In the genomic region with DNA sequence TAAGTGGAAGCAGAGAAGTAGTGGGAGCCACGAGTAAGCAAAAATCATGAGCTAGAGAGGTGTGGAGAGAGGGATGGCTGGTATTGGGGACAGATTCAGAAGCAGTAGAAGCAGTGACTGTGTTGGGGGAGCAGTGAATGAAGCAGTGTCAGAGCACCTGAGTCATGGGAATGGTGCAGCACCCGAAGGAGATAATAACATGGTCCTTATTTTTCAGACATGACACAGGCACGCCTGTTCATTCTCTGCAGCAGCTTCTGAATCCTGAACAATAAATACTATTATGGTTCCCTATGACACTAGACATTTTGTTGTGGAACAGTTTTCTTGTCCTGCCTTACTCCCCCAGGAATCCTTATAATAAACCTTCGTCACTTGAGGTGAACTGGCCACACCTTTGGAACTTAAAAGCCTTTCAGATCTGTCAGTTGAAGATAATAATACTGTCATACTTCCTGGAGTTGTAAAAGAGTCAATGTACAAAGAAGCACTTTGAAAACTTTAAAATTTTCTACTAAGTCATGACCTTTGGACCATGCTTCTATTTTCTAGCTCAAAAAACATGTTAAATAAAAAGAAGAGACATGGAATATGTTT, we compare ENCODE assay signal across 1 cellular context.
TF ChIP-seq lines count a peak whose summit lies in the region.

No MANE protein-coding gene starts in this region.

TF ChIP-seq in IMR-90, 13 proteins besides CTCF, POLR2A, EP300 and RAD21:
- no peak for TF ChIP-seq MAFK (IDR thresholded peaks at IDR 0.05; ENCODE audit: low read depth, low read length)
- TF ChIP-seq MAZ (IDR thresholded peaks at IDR 0.05; ENCODE audit: borderline replicate concordance, low read depth, low read length): no peak
- TF ChIP-seq NFE2L2 (IDR thresholded peaks at IDR 0.05; ENCODE audit: low read depth, low read length): no peak
- TF ChIP-seq, protein P1, sequence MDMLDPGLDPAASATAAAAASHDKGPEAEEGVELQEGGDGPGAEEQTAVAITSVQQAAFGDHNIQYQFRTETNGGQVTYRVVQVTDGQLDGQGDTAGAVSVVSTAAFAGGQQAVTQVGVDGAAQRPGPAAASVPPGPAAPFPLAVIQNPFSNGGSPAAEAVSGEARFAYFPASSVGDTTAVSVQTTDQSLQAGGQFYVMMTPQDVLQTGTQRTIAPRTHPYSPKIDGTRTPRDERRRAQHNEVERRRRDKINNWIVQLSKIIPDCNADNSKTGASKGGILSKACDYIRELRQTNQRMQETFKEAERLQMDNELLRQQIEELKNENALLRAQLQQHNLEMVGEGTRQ (IDR thresholded peaks at IDR 0.05; ENCODE audit: low read depth, low read length): no peak
- no peak for TF ChIP-seq FOS (IDR thresholded peaks at IDR 0.05; ENCODE audit: low read depth, low read length)
- no peak for TF ChIP-seq RFX5 (IDR thresholded peaks at IDR 0.05; ENCODE audit: low read depth, low read length)
- no peak for TF ChIP-seq RCOR1 (IDR thresholded peaks at IDR 0.05; ENCODE audit: insufficient replicate concordance, low read length)
- no peak for TF ChIP-seq MXI1 (IDR thresholded peaks at IDR 0.05; ENCODE audit: borderline replicate concordance, low read depth, low read length)
- no peak for TF ChIP-seq CEBPB (IDR thresholded peaks at IDR 0.05; ENCODE audit: low read depth, low read length)
- TF ChIP-seq, protein P2, sequence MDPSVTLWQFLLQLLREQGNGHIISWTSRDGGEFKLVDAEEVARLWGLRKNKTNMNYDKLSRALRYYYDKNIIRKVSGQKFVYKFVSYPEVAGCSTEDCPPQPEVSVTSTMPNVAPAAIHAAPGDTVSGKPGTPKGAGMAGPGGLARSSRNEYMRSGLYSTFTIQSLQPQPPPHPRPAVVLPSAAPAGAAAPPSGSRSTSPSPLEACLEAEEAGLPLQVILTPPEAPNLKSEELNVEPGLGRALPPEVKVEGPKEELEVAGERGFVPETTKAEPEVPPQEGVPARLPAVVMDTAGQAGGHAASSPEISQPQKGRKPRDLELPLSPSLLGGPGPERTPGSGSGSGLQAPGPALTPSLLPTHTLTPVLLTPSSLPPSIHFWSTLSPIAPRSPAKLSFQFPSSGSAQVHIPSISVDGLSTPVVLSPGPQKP (IDR thresholded peaks at IDR 0.05; ENCODE audit: borderline replicate concordance, low read depth, low read length): no peak
- no peak for TF ChIP-seq CHD1 (IDR thresholded peaks at IDR 0.05; ENCODE audit: low read depth, low read length)
- no peak for TF ChIP-seq SMC3 (IDR thresholded peaks at IDR 0.05; ENCODE audit: low read depth, low read length)
- no peak for TF ChIP-seq BHLHE40 (IDR thresholded peaks at IDR 0.05; ENCODE audit: low read depth, low read length)
